In genomic region chr12:106300761-106301160, GRCh38 we compare ENCODE assay signal across 10 cellular contexts. TPM values are rescaled to one million over a fixed set of nuclear protein-coding genes. Genes with fewer than 3 reads are reported as not detected.
DNase-seq lines count a peak whose midpoint lies in the region; ATAC-seq and TF ChIP-seq lines count a peak whose summit lies in the region.
"Had no signal": no experiment of that assay in that cellular context is flagged by ENCODE, and none has a peak within 500 bp of the region (broad histone marks: within the 10 kb centered on the region; RNA-seq: fewer than 3 reads in every experiment).

No MANE protein-coding gene starts in this region.

- no peak for TF ChIP-seq POLR2A in gastroesophageal sphincter (IDR thresholded peaks at IDR 0.05)

- H3K4me2 ChIP-seq in smooth muscle cell: no peak overlapping the region

- ATAC-seq in gastroesophageal sphincter (no peak), GM18520 (IDR thresholded peaks at IDR 0.05; ENCODE audit: unreplicated experiment) (no peak)

- peak overlapping the region; percentile 9 for H3K4me3 Mint-ChIP-seq in T-helper 1 cell treated with Interleukin-12 subunit alpha and Interleukin-12 subunit beta and Interleukin-4 antibody, amounts not matched to agents 30 μg/mL and 1 μg/mL, for 36 hours

- no peaks in the 10 kb centered on the region for H4K20me1 ChIP-seq in smooth muscle cell (ENCODE audit: low read depth)

- H3K36me3 ChIP-seq in gastroesophageal sphincter: no peaks in the 10 kb centered on the region
- no peaks in the 10 kb centered on the region for H3K36me3 ChIP-seq in smooth muscle cell (ENCODE audit: low read depth)

- peaks cover 35% of the 10 kb centered on the region for H3K4me1 Mint-ChIP-seq in T-helper 1 cell treated with Interleukin-12 subunit alpha and Interleukin-12 subunit beta and Interleukin-4 antibody, amounts not matched to agents 30 μg/mL and 1 μg/mL, for 36 hours (ENCODE audit: low read depth)

- H3K27ac ChIP-seq in gastroesophageal sphincter: peak overlapping the region in 3 of 4 donors; percentile 92 to 95 (median 95)
- peak overlapping the region; percentile 15 for H3K27ac ChIP-seq in smooth muscle cell (ENCODE audit: low read depth)

- peak overlapping the region; percentile 96 for H3K27ac Mint-ChIP-seq in T-helper 1 cell treated with Interleukin-12 subunit alpha and Interleukin-12 subunit beta and Interleukin-4 antibody, amounts not matched to agents 30 μg/mL and 1 μg/mL, for 36 hours

- no peaks in the 10 kb centered on the region for H3F3A ChIP-seq in smooth muscle cell (ENCODE audit: low read depth)

- H3K4me1 ChIP-seq in gastroesophageal sphincter (peaks cover 2 to 56% (median 11%) of the 10 kb centered on the region in 3 donors), smooth muscle cell (ENCODE audit: low read depth) (peaks cover 8% of the 10 kb centered on the region)

- H2AFZ ChIP-seq in smooth muscle cell (ENCODE audit: low read depth): no peak overlapping the region

- no peaks in the 10 kb centered on the region for H3K79me2 ChIP-seq in smooth muscle cell (ENCODE audit: low read depth)

- DNase-seq in T-helper 1 cell (no peak), RKO (ENCODE audit: low spot score) (peak; percentile 43), smooth muscle cell (lab: John Stamatoyannopoulos, UW; ENCODE audit: unreplicated experiment) (no peak), GM10248 (ENCODE audit: extremely low spot score) (no peak), NAMALWA (ENCODE audit: low spot score) (no peak)
- DNase-seq: activated effector memory CD4-positive, alpha-beta T cell treated with Interleukin-2 at 50 U/mL for 16 hours; NCI-H1436 had no signal

- TF ChIP-seq CTCF in gastroesophageal sphincter (IDR thresholded peaks at IDR 0.05) (no peak), smooth muscle cell (IDR thresholded peaks at IDR 0.05; ENCODE audit: borderline replicate concordance, insufficient read depth, poor library complexity, severe bottlenecking) (no peak), GM10248 (IDR thresholded peaks at IDR 0.05; ENCODE audit: control extremely low read depth, extremely low read depth, low read depth, missing control alignments) (no peak)

- H3K4me3 ChIP-seq in gastroesophageal sphincter: no peak overlapping the region
- no peak overlapping the region for H3K4me3 ChIP-seq in smooth muscle cell

- CTCF ChIA-PET in GM10248 (lab: Yijun Ruan, JAX): interaction anchor here (0.8 to 3.3 kb wide), 5 partner anchors 15 to 57 kb away, joined by 3 to 13 read pairs (median 3); partner anchors contain the start of gene POLR3B

- no peak for TF ChIP-seq EP300 in gastroesophageal sphincter (IDR thresholded peaks at IDR 0.05)

- no peaks in the 10 kb centered on the region for H3K27me3 Mint-ChIP-seq in T-helper 1 cell treated with Interleukin-12 subunit alpha and Interleukin-12 subunit beta and Interleukin-4 antibody, amounts not matched to agents 30 μg/mL and 1 μg/mL, for 36 hours (ENCODE audit: low read depth)

- no peaks in the 10 kb centered on the region for H3K9me3 ChIP-seq in gastroesophageal sphincter
- H3K9me3 ChIP-seq in smooth muscle cell (replicated peaks; ENCODE audit: low read depth): no peaks in the 10 kb centered on the region

- H3K9me3 Mint-ChIP-seq in T-helper 1 cell treated with Interleukin-12 subunit alpha and Interleukin-12 subunit beta and Interleukin-4 antibody, amounts not matched to agents 30 μg/mL and 1 μg/mL, for 36 hours: no peaks in the 10 kb centered on the region

- no peak overlapping the region for H3K9ac ChIP-seq in smooth muscle cell (ENCODE audit: low read depth)

- WGBS in gastroesophageal sphincter (ENCODE audit: low coverage in 1 of 2), 2 donors: 43 to 70% methylated on average over 1 of the region's 1 CpG
- 56% methylated on average over 1 of the region's 1 CpG for WGBS in smooth muscle cell (ENCODE audit: low lambda C conversion rate)

- H3K36me3 Mint-ChIP-seq in T-helper 1 cell treated with Interleukin-12 subunit alpha and Interleukin-12 subunit beta and Interleukin-4 antibody, amounts not matched to agents 30 μg/mL and 1 μg/mL, for 36 hours (ENCODE audit: low read depth): peaks cover 4% of the 10 kb centered on the region

- H3K27me3 ChIP-seq in gastroesophageal sphincter: no peaks in the 10 kb centered on the region
- H3K27me3 ChIP-seq in smooth muscle cell (ENCODE audit: low read depth): no peaks in the 10 kb centered on the region

- POLR2A ChIA-PET in GM10248 (lab: Yijun Ruan, JAX): no interaction called here

RNA-seq across cellular contexts. Expression of gene TCP11L2, which starts 1.8 kb away (rescaled TPM):
- total RNA-seq in gastroesophageal sphincter (10 to 100 TPM; 35.4 to 59.8 (median 41.5) TPM), smooth muscle cell (15.1 and 19.1 TPM in 2 replicates)
- polyA plus RNA-seq in smooth muscle cell: 2.4 and 3.5 TPM in 2 replicates

RNA-seq across cellular contexts. Expression of gene CKAP4, which starts 52.9 kb away (rescaled TPM):
- 10 to 100 TPM; 36.3 to 55.4 (median 42.9) TPM for total RNA-seq in gastroesophageal sphincter
- total RNA-seq in smooth muscle cell: 241 and 294 TPM in 2 replicates
- 358 and 486 TPM in 2 replicates for polyA plus RNA-seq in smooth muscle cell

RNA-seq across cellular contexts. Expression of gene POLR3B, which starts 56.8 kb away (rescaled TPM):
- total RNA-seq in gastroesophageal sphincter (1 to 10 TPM; 5.7 to 7.9 (median 6.4) TPM), smooth muscle cell (7.5 and 11.7 TPM in 2 replicates)
- 4.8 and 7.3 TPM in 2 replicates for polyA plus RNA-seq in smooth muscle cell
